8 cellular contexts compared by ENCODE assay signal in genomic region chr16:68369697-68370096, GRCh38. TPM values are rescaled to one million over a fixed set of nuclear protein-coding genes. Genes with fewer than 3 reads are reported as not detected.
DNase-seq lines count a peak whose midpoint lies in the region; ATAC-seq, FAIRE-seq and TF ChIP-seq lines count a peak whose summit lies in the region.

No MANE protein-coding gene starts in this region.

- SMC1A ChIA-PET in GM12878 (lab: Charles Lee; ENCODE audit: uncharacterized antibody, unreplicated experiment): interaction anchor here (0.7 to 2.3 kb wide), 4 partner anchors 14 to 73 kb away, joined by 3 to 8 read pairs (median 3); no protein-coding TSS in a partner anchor

- H3K9ac ChIP-seq in GM12878 (ENCODE audit: control insufficient read depth, insufficient read depth, low read length): no peak overlapping the region

- no peaks in the 10 kb centered on the region for H3K9me3 ChIP-seq in GM12878 (replicated peaks; ENCODE audit: control insufficient read depth, insufficient read depth, low read length)

- no peaks in the 10 kb centered on the region for H3K9me3 Mint-ChIP-seq in GM23338

- TF ChIP-seq CTCF in GM12878 (IDR thresholded peaks at IDR 0.05 in 2 of 3, conservative IDR thresholded peaks at IDR 0.05 in 1 of 3; ENCODE audit: control insufficient read depth in 2 of 3, extremely low read depth in 1 of 3, insufficient read depth in 1 of 3, low read depth in 3 of 3, low read length in 3 of 3) (no peak), GM23338 (conservative IDR thresholded peaks at IDR 0.05; ENCODE audit: low read depth in 2 of 2) (no peak)

- no peak overlapping the region for H3K4me3 Mint-ChIP-seq in GM23338

- in situ Hi-C loops in KBM-7 (cut with MboI; ENCODE audit: low pct_unique_long_range_greater_than_20kb, low sequenced_read_pairs) (no loop called here), GM12878 (cut with MboI) (no loop called here)

- POLR2A ChIA-PET in GM12878 (lab: Charles Lee): interaction anchor here (0.7 to 1.0 kb wide), 3 partner anchors 15 to 139 kb away, joined by 3 read pairs; no protein-coding TSS in a partner anchor

- peaks cover 21% of the 10 kb centered on the region for H3K27me3 Mint-ChIP-seq in GM23338 (ENCODE audit: insufficient read depth, low read depth, poor library complexity)

- TF ChIP-seq POLR2A in GM12878 (IDR thresholded peaks at IDR 0.05; ENCODE audit: low read depth, low read length): no peak

- H3K9me2 ChIP-seq in GM23338 (ENCODE audit: insufficient read depth): no peaks in the 10 kb centered on the region

- H3K4me1 ChIP-seq in GM12878 (ENCODE audit: control insufficient read depth, insufficient read depth, low read length) (peaks cover 42% of the 10 kb centered on the region), GM23338 (ENCODE audit: insufficient read depth) (no peaks in the 10 kb centered on the region)

- no peaks in the 10 kb centered on the region; a peak in 1 of 4 replicates for H3K27me3 ChIP-seq in GM12878 (replicated peaks in 1 of 2; ENCODE audit: control insufficient read depth in 2 of 2, insufficient read depth in 2 of 2, low read length in 1 of 2)
- no peaks in the 10 kb centered on the region for H3K27me3 ChIP-seq in GM23338 (ENCODE audit: insufficient read depth)

- DNase-seq in GF-D8 (lab: John Stamatoyannopoulos, UW): peak; percentile 95
- peak; percentile 88 for DNase-seq in KBM-7
- DNase-seq in GM12878 (ENCODE audit: low read depth, low spot score): peak; percentile 75
- DNase-seq in HUDEP-2 (lab: John Stamatoyannopoulos, UW; ENCODE audit: unreplicated experiment in 76 of 76): no peak
- no peak for DNase-seq in GM23338 (ENCODE audit: low spot score)
- DNase-seq in NCI-H1105 (lab: John Stamatoyannopoulos, UW): no peak
- no peak for DNase-seq in cerebellar cortex (ENCODE audit: low spot score)

- no peak for TF ChIP-seq RAD21 in GM12878 (IDR thresholded peaks at IDR 0.05; ENCODE audit: insufficient read depth, low read depth, low read length)

- intact Hi-C loops in GM12878 (cut with micrococcal nuclease; ENCODE audit: unreplicated experiment): loop anchor here (1.0 to 5.0 kb wide), 2 partner anchors 13 to 78 kb away; partner anchors contain the start of gene SMPD3

- CTCF ChIA-PET in GM12878 (lab: Yijun Ruan, JAX): interaction anchor here (0.7 to 9.1 kb wide), 6 partner anchors 13 to 141 kb away, joined by 3 to 77 read pairs (median 8); partner anchors contain the start of gene SLC7A6

- peak; percentile 93 for FAIRE-seq in GM12878 (lab: Jason Lieb, UNC)

- peak overlapping the region; percentile 38; the same call in 1 of the 2 replicates for H3K27ac ChIP-seq in GM12878 (ENCODE audit: control insufficient read depth, insufficient read depth)
- no peak overlapping the region for H3K27ac ChIP-seq in GM23338 (ENCODE audit: low read depth)

- no TSS peak for BruUV-seq in GM12878 (replicated peaks; lab: Mats Ljungman, UMichigan)

- H3K4me2 ChIP-seq in GM12878 (ENCODE audit: control insufficient read depth, insufficient read depth): peak overlapping the region; percentile 10
- no peak overlapping the region for H3K4me2 ChIP-seq in GM23338

- no peaks in the 10 kb centered on the region for H3K36me3 Mint-ChIP-seq in GM23338 (ENCODE audit: low read depth)

- ATAC-seq in GM19455 (IDR thresholded peaks at IDR 0.05; ENCODE audit: unreplicated experiment): peak; percentile 56
- peak; percentile 71 for ATAC-seq in GM12878
- ATAC-seq in GM23338: no peak

- H3K36me3 ChIP-seq in GM12878 (ENCODE audit: control insufficient read depth in 2 of 2, insufficient read depth in 2 of 2, low read length in 1 of 2) (no peaks in the 10 kb centered on the region), GM23338 (ENCODE audit: insufficient read depth) (no peaks in the 10 kb centered on the region)

- no peak overlapping the region for H3K27ac Mint-ChIP-seq in GM23338

- RAD21 ChIA-PET in GM12878 (lab: Charles Lee; ENCODE audit: unreplicated experiment): interaction anchor here (0.5 to 2.1 kb wide), 10 partner anchors 15 to 151 kb away, joined by 3 to 7 read pairs (median 4); partner anchors contain the start of gene SMPD3

- WGBS in GM12878 (ENCODE audit: insufficient coverage, insufficient replicate concordance, low lambda C conversion rate, missing lambda C conversion rate): 33% methylated on average over 8 of the region's 8 CpGs

- peak overlapping the region; percentile 14; the same call in 1 of the 2 replicates for H3K4me3 ChIP-seq in GM12878
- H3K4me3 ChIP-seq in GM23338: no peak overlapping the region

- no peak overlapping the region for H2AFZ ChIP-seq in GM12878 (ENCODE audit: control insufficient read depth, low read depth, low read length)
- H2AFZ ChIP-seq in GM23338: no peak overlapping the region

- no peaks in the 10 kb centered on the region for H3F3A ChIP-seq in GM23338 (replicated peaks; ENCODE audit: low read depth)

- TF ChIP-seq EP300 in GM12878 (IDR thresholded peaks at IDR 0.05; ENCODE audit: borderline replicate concordance in 1 of 2, control insufficient read depth in 1 of 2, low read depth in 2 of 2, low read length in 2 of 2): 0 out of 4 replicates have a peak, but pooled peaks have one; percentile 20 to 43

- peaks cover 29% of the 10 kb centered on the region for H3K4me1 Mint-ChIP-seq in GM23338

- no peaks in the 10 kb centered on the region for H3K79me2 ChIP-seq in GM12878 (ENCODE audit: control insufficient read depth, insufficient read depth, low read length)
- H3K79me2 ChIP-seq in GM23338 (replicated peaks; ENCODE audit: insufficient read depth): no peaks in the 10 kb centered on the region

- H4K20me1 ChIP-seq in GM12878 (ENCODE audit: control insufficient read depth, insufficient read depth) (no peaks in the 10 kb centered on the region), GM23338 (replicated peaks; ENCODE audit: insufficient read depth) (no peaks in the 10 kb centered on the region)

TF ChIP-seq in GM12878, 131 proteins besides CTCF, POLR2A, EP300 and RAD21 (continues in another document):
- TF ChIP-seq BMI1 (IDR thresholded peaks at IDR 0.05; ENCODE audit: borderline replicate concordance): no peak

RNA-seq across cellular contexts. Expression of gene PRMT7, which starts 58.9 kb away (rescaled TPM):
- total RNA-seq in GM12878 (2013; cell fraction: nucleolus; rRNA removed): 287 and 321 TPM in 2 replicates
- total RNA-seq in GM12878 (2014; rRNA removed) (45.8 and 48.5 TPM in 2 replicates), GM12878 (2014; rRNA removed; fragmentation: Illumina TruSeq; extraction: Trizol) (32.6 and 33.4 TPM in 2 replicates), GM12878 (2021) (45.4 and 47.6 TPM in 2 replicates)
- polyA plus RNA-seq in GM12878 (2011; ENCODE audit: low read depth): 16.4 TPM
- polyA plus RNA-seq in GM12878 (2011; rRNA removed) (40.7 and 49.3 TPM in 2 replicates), GM12878 (2014; fragmentation: Illumina TruSeq; extraction: Trizol) (28.6 and 43.3 TPM in 2 replicates), GM12878 (2014; fragmentation: Nextera tagmentation; extraction: Ambion mirVana) (1 to 10 TPM; 5.1 to 5.6 TPM), GM12878 (2014; rRNA removed) (52.4 and 56.1 TPM in 2 replicates), GM12878 (2016; fragmentation: Nextera tagmentation; extraction: Ambion mirVana) (10 to 100 TPM; 36.9 to 40.7 TPM), GM23338 (2016; fragmentation: Nextera tagmentation; extraction: Ambion mirVana) (20.2 TPM in 2 replicates)
- 51.4 and 85.8 TPM in 2 replicates for polyA plus RNA-seq in GM12878 (2011; cell fraction: cytosol; rRNA removed)
- 460 and 573 TPM in 2 replicates for polyA plus RNA-seq in GM12878 (2011; cell fraction: nucleus; rRNA removed)
- polyA plus RNA-seq in GM12878 (2012): 32.4 and 33.5 TPM in 2 replicates
- polyA minus RNA-seq in GM12878 (2011; rRNA and poly(A)+ RNA removed): 54.9 and 77.8 TPM in 2 replicates
- polyA minus RNA-seq in GM12878 (2011; cell fraction: cytosol; rRNA and poly(A)+ RNA removed): 20.1 and 21.9 TPM in 2 replicates
- 77.7 and 124 TPM in 2 replicates for polyA minus RNA-seq in GM12878 (2011; cell fraction: nucleus; rRNA and poly(A)+ RNA removed)
- 61.9 and 65.3 TPM in 2 replicates for total RNA-seq in GM23338 (2014; rRNA removed; shearing (Covaris generic))

RNA-seq across cellular contexts. Expression of gene SLC7A6OS, which starts 59.0 kb away (rescaled TPM):
- 46.8 and 51.0 TPM in 2 replicates for total RNA-seq in GM12878 (2013; cell fraction: nucleolus; rRNA removed)
- total RNA-seq in GM12878 (2014; rRNA removed) (16.0 and 17.7 TPM in 2 replicates), GM12878 (2014; rRNA removed; fragmentation: Illumina TruSeq; extraction: Trizol) (17.7 and 18.1 TPM in 2 replicates), GM12878 (2021) (17.7 and 22.0 TPM in 2 replicates)
- 11.8 TPM for polyA plus RNA-seq in GM12878 (2011; ENCODE audit: low read depth)
- polyA plus RNA-seq in GM12878 (2011; rRNA removed) (17.8 and 19.6 TPM in 2 replicates), GM12878 (2014; fragmentation: Illumina TruSeq; extraction: Trizol) (16.0 and 16.8 TPM in 2 replicates), GM12878 (2014; fragmentation: Nextera tagmentation; extraction: Ambion mirVana) (1 to 10 TPM; 2.9 to 6.4 TPM), GM12878 (2014; rRNA removed) (13.9 and 16.0 TPM in 2 replicates), GM12878 (2016; fragmentation: Nextera tagmentation; extraction: Ambion mirVana) (10 to 100 TPM; 23.8 to 27.4 TPM), GM23338 (2016; fragmentation: Nextera tagmentation; extraction: Ambion mirVana) (13.8 and 17.9 TPM in 2 replicates)
- polyA plus RNA-seq in GM12878 (2011; cell fraction: cytosol; rRNA removed): 8.7 and 9.2 TPM in 2 replicates
- polyA plus RNA-seq in GM12878 (2011; cell fraction: nucleus; rRNA removed): 28.2 and 29.3 TPM in 2 replicates
- 14.3 and 16.2 TPM in 2 replicates for polyA plus RNA-seq in GM12878 (2012)
- 11.2 and 13.8 TPM in 2 replicates for polyA minus RNA-seq in GM12878 (2011; rRNA and poly(A)+ RNA removed)
- polyA minus RNA-seq in GM12878 (2011; cell fraction: cytosol; rRNA and poly(A)+ RNA removed): 2.8 and 2.9 TPM in 2 replicates
- 10.0 and 16.6 TPM in 2 replicates for polyA minus RNA-seq in GM12878 (2011; cell fraction: nucleus; rRNA and poly(A)+ RNA removed)
- 16.4 and 16.5 TPM in 2 replicates for total RNA-seq in GM23338 (2014; rRNA removed; shearing (Covaris generic))

Comparison
In these comparisons a context has a peak if more than half of its experiments do, and no peak if none do; other contexts are left out.
1. DNase-seq: peak in GF-D8 (single experiment), KBM-7 (single experiment) and GM12878 (single experiment); none in HUDEP-2 (0 of 76), GM23338 (single experiment), NCI-H1105 (single experiment) and cerebellar cortex (single experiment).